9 cellular contexts compared by ENCODE assay signal in the genomic region with DNA sequence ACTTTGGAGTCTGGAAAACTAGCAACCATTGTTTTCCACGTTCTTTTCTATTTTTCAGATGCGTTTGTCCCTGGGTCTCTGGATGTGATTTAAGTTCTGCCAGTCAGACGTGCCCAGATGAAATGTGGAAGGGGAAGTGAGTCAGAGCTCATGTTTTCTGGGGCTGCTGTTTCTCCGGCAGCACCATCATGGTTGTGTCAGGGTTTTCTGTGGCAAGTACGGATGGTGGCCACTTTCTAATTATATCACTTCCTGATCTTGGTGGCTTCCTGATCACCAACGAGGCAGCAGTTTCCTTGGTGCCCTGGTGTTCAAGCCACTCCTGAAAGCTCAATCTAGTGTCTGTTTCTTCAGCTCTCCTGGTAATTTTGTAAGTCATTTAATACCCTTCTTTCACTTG. TPM values are rescaled to one million over a fixed set of nuclear protein-coding genes. Genes with fewer than 3 reads are reported as not detected.
DNase-seq lines count a peak whose midpoint lies in the region; ATAC-seq and TF ChIP-seq lines count a peak whose summit lies in the region.
"Had no signal": no experiment of that assay in that cellular context is flagged by ENCODE, and none has a peak within 500 bp of the region (broad histone marks: within the 10 kb centered on the region; RNA-seq: fewer than 3 reads in every experiment).

No MANE protein-coding gene starts in this region.

- peaks cover 21% of the 10 kb centered on the region for H3K4me1 ChIP-seq in BE2C

- H3K9me3 ChIP-seq in BE2C, result no peaks in the 10 kb centered on the region; the same call in 1 of the 2 replicates

- no peaks in the 10 kb centered on the region for H3K36me3 ChIP-seq in BE2C

- peak; percentile 69 for ATAC-seq in GM18858 (IDR thresholded peaks at IDR 0.05; ENCODE audit: unreplicated experiment)
- peak; percentile 80 for ATAC-seq in HG03103 (IDR thresholded peaks at IDR 0.05; ENCODE audit: low read depth, unreplicated experiment)
- peak; percentile 76 for ATAC-seq in Right ventricle myocardium superior (ENCODE audit: poor library complexity)
- ATAC-seq in stimulated activated naive CD8-positive, alpha-beta T cell treated with anti-CD3 and anti-CD28 coated beads, Interleukin-15, amount 100 ng/mL, for 72 hours, result peak; percentile 88

- peak overlapping the region; percentile 11 for H3K27ac Mint-ChIP-seq in T-helper 1 cell treated with Interleukin-12 subunit alpha and Interleukin-12 subunit beta and Interleukin-4 antibody, amounts not matched to agents 30 μg/mL and 1 μg/mL, for 36 hours
- peak overlapping the region; percentile 37 to 81 for H3K27ac Mint-ChIP-seq in stimulated activated naive CD8-positive, alpha-beta T cell treated with anti-CD3 and anti-CD28 coated beads, Interleukin-15, amount 100 ng/mL, for 72 hours
- H3K27ac Mint-ChIP-seq: activated naive CD8-positive, alpha-beta T cell had no signal

- H3K4me3 ChIP-seq in BE2C (ENCODE audit: low read depth, low read length), result no peak overlapping the region

- DNase-seq in 8988T, result peak; percentile 27
- DNase-seq in Right ventricle myocardium superior, result no peak
- DNase-seq in stimulated activated naive CD8-positive, alpha-beta T cell treated with anti-CD3 and anti-CD28 coated beads, Interleukin-15, amount 100 ng/mL, for 72 hours, result peak; percentile 16 to 53
- DNase-seq in NCI-H1694 (lab: John Stamatoyannopoulos, UW), result no peak
- DNase-seq in BE2C, result no peak

- no peak overlapping the region for H3K4me3 Mint-ChIP-seq in T-helper 1 cell treated with Interleukin-12 subunit alpha and Interleukin-12 subunit beta and Interleukin-4 antibody, amounts not matched to agents 30 μg/mL and 1 μg/mL, for 36 hours
- peak overlapping the region; percentile 13 to 60 for H3K4me3 Mint-ChIP-seq in stimulated activated naive CD8-positive, alpha-beta T cell treated with anti-CD3 and anti-CD28 coated beads, Interleukin-15, amount 100 ng/mL, for 72 hours
- H3K4me3 Mint-ChIP-seq: activated naive CD8-positive, alpha-beta T cell had no signal

- intact Hi-C loops in Right ventricle myocardium superior (cut with DNase I), result no loop called here

- no peaks in the 10 kb centered on the region for H3K27me3 Mint-ChIP-seq in T-helper 1 cell treated with Interleukin-12 subunit alpha and Interleukin-12 subunit beta and Interleukin-4 antibody, amounts not matched to agents 30 μg/mL and 1 μg/mL, for 36 hours (ENCODE audit: low read depth)
- H3K27me3 Mint-ChIP-seq in stimulated activated naive CD8-positive, alpha-beta T cell treated with anti-CD3 and anti-CD28 coated beads, Interleukin-15, amount 100 ng/mL, for 72 hours, result peaks cover 12% of the 10 kb centered on the region
- H3K27me3 Mint-ChIP-seq: activated naive CD8-positive, alpha-beta T cell had no signal

- no peaks in the 10 kb centered on the region for H3K36me3 Mint-ChIP-seq in T-helper 1 cell treated with Interleukin-12 subunit alpha and Interleukin-12 subunit beta and Interleukin-4 antibody, amounts not matched to agents 30 μg/mL and 1 μg/mL, for 36 hours (ENCODE audit: low read depth)

- no peak for TF ChIP-seq CTCF in BE2C (IDR thresholded peaks at IDR 0.05; ENCODE audit: low read depth, low read length)

- H3K4me1 Mint-ChIP-seq in T-helper 1 cell treated with Interleukin-12 subunit alpha and Interleukin-12 subunit beta and Interleukin-4 antibody, amounts not matched to agents 30 μg/mL and 1 μg/mL, for 36 hours (ENCODE audit: low read depth), result peaks cover 13% of the 10 kb centered on the region
- peaks cover 20% of the 10 kb centered on the region for H3K4me1 Mint-ChIP-seq in stimulated activated naive CD8-positive, alpha-beta T cell treated with anti-CD3 and anti-CD28 coated beads, Interleukin-15, amount 100 ng/mL, for 72 hours

- no peaks in the 10 kb centered on the region for H3K9me3 Mint-ChIP-seq in T-helper 1 cell treated with Interleukin-12 subunit alpha and Interleukin-12 subunit beta and Interleukin-4 antibody, amounts not matched to agents 30 μg/mL and 1 μg/mL, for 36 hours
- no peaks in the 10 kb centered on the region for H3K9me3 Mint-ChIP-seq in stimulated activated naive CD8-positive, alpha-beta T cell treated with anti-CD3 and anti-CD28 coated beads, Interleukin-15, amount 100 ng/mL, for 72 hours

- no peaks in the 10 kb centered on the region for H3K27me3 ChIP-seq in BE2C

RNA-seq across cellular contexts. Expression of gene PMFBP1, which starts 31.4 kb away (rescaled TPM):
- 0.19 TPM for total RNA-seq in Right ventricle myocardium superior
- polyA plus RNA-seq in BE2C (2012; ENCODE audit: insufficient read depth, insufficient read length, low read depth), result 4.6 TPM

Comparison
In these comparisons a context has a peak if more than half of its experiments do, and no peak if none do; other contexts are left out.
1. DNase-seq: peak in 8988T (single experiment) and stimulated activated naive CD8-positive, alpha-beta T cell treated with anti-CD3 and anti-CD28 coated beads, Interleukin-15, amount 100 ng/mL, for 72 hours (2 of 2); none in Right ventricle myocardium superior (single experiment), NCI-H1694 (single experiment) and BE2C (single experiment).
2. Peak in every context shown above with its lines, with median percentiles within 50 percentile points of each other: ATAC-seq.